ENCODE assay signal across 8 cellular contexts in the genomic region with DNA sequence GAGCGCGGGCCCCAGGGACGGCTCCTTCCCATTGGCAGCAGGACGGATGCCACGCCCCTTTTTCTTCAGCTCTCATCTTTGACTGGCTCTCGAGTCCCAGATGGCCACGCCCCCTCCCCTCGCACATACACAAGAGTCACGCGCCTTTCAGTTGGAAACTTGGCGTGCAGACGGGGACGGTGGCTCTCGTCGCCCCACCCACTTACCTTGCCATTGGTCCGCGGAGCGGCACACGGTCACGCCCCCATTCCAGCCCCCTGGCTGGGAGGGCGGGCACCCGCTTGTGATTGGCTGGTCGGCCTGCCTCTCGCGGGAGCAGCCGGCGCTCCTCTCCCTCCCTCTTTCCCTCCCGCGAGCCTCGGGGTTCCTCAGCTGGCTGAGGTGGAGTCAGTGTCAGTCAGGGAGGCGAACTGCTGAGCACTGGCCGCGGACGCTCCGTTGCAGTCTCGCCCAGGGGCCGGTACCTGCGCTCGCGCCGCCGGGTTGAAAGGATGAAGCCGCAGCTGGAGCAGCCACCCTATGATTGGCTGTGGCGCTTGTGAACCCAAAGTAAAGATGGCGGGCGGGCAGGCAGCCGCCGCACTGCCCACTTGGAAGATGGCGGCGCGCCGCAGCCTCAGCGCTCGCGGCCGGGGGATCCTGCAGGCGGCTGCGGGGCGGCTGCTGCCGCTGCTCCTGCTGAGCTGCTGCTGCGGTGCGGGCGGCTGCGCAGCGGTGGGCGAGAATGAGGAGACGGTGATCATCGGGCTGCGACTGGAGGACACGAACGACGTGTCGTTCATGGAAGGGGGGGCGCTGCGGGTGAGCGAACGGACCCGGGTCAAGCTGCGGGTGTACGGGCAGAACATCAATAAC. TPM values are rescaled to one million over a fixed set of nuclear protein-coding genes. Genes with fewer than 3 reads are reported as not detected.
DNase-seq lines count a peak whose midpoint lies in the region; ATAC-seq and TF ChIP-seq lines count a peak whose summit lies in the region.

A gene (plus strand): TSS at position 333 of the 855 bp plus-strand sequence. CDS start 187 bp downstream, at position 520.

- H3K27me3 ChIP-seq in H7 (ENCODE audit: control insufficient read depth, insufficient read depth, low read length) (peaks cover 20% of the 10 kb centered on the region), Loucy (ENCODE audit: insufficient read depth, low read length, poor library complexity, severe bottlenecking) (no peaks in the 10 kb centered on the region), RWPE2 (ENCODE audit: insufficient read depth, poor library complexity, severe bottlenecking) (no peaks in the 10 kb centered on the region)

- no peaks in the 10 kb centered on the region for H3F3A ChIP-seq in Loucy (ENCODE audit: low read depth)

- peak within 1 kb of the TSS; percentile 100 for H2AFZ ChIP-seq in Loucy (ENCODE audit: low read length)

- H3K4me3 ChIP-seq in H7 (ENCODE audit: insufficient read depth, low read depth, low read length), result peak within 1 kb of the TSS; percentile 86
- H3K4me3 ChIP-seq in Loucy (ENCODE audit: low read length, poor library complexity, severe bottlenecking), result peak within 1 kb of the TSS; percentile 80
- peak within 1 kb of the TSS; percentile 63 for H3K4me3 ChIP-seq in RWPE2 (ENCODE audit: severe bottlenecking)
- peak within 1 kb of the TSS; percentile 88 for H3K4me3 ChIP-seq in fibroblast of pulmonary artery (replicated peaks; ENCODE audit: low read depth, low read length)

- peak within 1 kb of the TSS; percentile 99 for H3K4me2 ChIP-seq in Loucy (ENCODE audit: low read depth, low read length, poor library complexity, severe bottlenecking)

- TF ChIP-seq CTCF in Loucy (conservative IDR thresholded peaks at IDR 0.05; ENCODE audit: low read length) (0 out of 2 replicates have a peak, but pooled peaks have one; percentile 15), RWPE2 (IDR thresholded peaks at IDR 0.05; ENCODE audit: poor library complexity, severe bottlenecking) (no peak), fibroblast of pulmonary artery (IDR thresholded peaks at IDR 0.05; ENCODE audit: low read length, missing control alignments) (no peak), natural killer cell (IDR thresholded peaks at IDR 0.05) (no peak)

- peaks cover 36 to 63% of the 10 kb centered on the region in 2 donors for H3K4me1 Mint-ChIP-seq in natural killer cell

- H3K36me3 Mint-ChIP-seq in natural killer cell, result no peaks in the 10 kb centered on the region

- H3K9me2 ChIP-seq in Loucy (replicated peaks; ENCODE audit: low read depth, low read length), result no peaks in the 10 kb centered on the region

- H3K9me3 ChIP-seq in ES-I3 (ENCODE audit: control insufficient read depth, insufficient read depth, low read length) (no peaks in the 10 kb centered on the region), Loucy (ENCODE audit: insufficient read depth, low read depth, low read length) (no peaks in the 10 kb centered on the region), RWPE2 (ENCODE audit: severe bottlenecking) (no peaks in the 10 kb centered on the region)

- no peaks in the 10 kb centered on the region for H3K4me1 ChIP-seq in ES-I3 (ENCODE audit: insufficient read depth, low read length)
- H3K4me1 ChIP-seq in Loucy (ENCODE audit: insufficient read depth, low read length, poor library complexity, severe bottlenecking), result peaks cover 52% of the 10 kb centered on the region
- H3K4me1 ChIP-seq in RWPE2 (ENCODE audit: insufficient read depth, poor library complexity, severe bottlenecking), result peaks cover 5% of the 10 kb centered on the region

- H3K27me3 Mint-ChIP-seq in natural killer cell (ENCODE audit: low read depth in 2 of 2), result peaks cover 10 to 12% of the 10 kb centered on the region in 2 donors

- peak; percentile 89 for ATAC-seq in RWPE2 (ENCODE audit: low read depth)
- ATAC-seq in natural killer cell, result peak; percentile 88 to 96 (median 89)

- no peaks in the 10 kb centered on the region for H3K36me3 ChIP-seq in ES-I3 (ENCODE audit: insufficient read depth, low read length)
- H3K36me3 ChIP-seq in H7 (replicated peaks; ENCODE audit: control insufficient read depth, insufficient read depth, low read length), result no peaks in the 10 kb centered on the region
- no peaks in the 10 kb centered on the region for H3K36me3 ChIP-seq in Loucy (ENCODE audit: insufficient read depth, low read length)
- H3K36me3 ChIP-seq in RWPE2 (ENCODE audit: low read depth), result no peaks in the 10 kb centered on the region

- H3K9ac ChIP-seq in ES-I3 (ENCODE audit: low read depth, low read length) (peak within 1 kb of the TSS; percentile 73), Loucy (ENCODE audit: low read depth, low read length, poor library complexity, severe bottlenecking) (peak within 1 kb of the TSS; percentile 84)

- H3K9me3 Mint-ChIP-seq in natural killer cell, result no peaks in the 10 kb centered on the region

- peaks cover 7% of the 10 kb centered on the region for H4K20me1 ChIP-seq in Loucy (ENCODE audit: insufficient read depth, low read length, poor library complexity, severe bottlenecking)

- peak within 1 kb of the TSS; percentile 94 for H3K4me3 Mint-ChIP-seq in natural killer cell

- H3K79me2 ChIP-seq in Loucy (ENCODE audit: insufficient read depth, low read length), result peaks cover 23% of the 10 kb centered on the region; the same call in 1 of the 2 replicates

- DNase-seq in H7 (peak; percentile 97), RWPE2 (ENCODE audit: low spot score) (peak; percentile 100), fibroblast of pulmonary artery (ENCODE audit: low read depth) (peak; percentile 100), natural killer cell (peak; percentile 99)
- DNase-seq in activated effector memory CD4-positive, alpha-beta T cell treated with Interleukin-2 at 50 U/mL for 16 hours, result peak; percentile 99
- peak; percentile 96 to 100 (median 99) for DNase-seq in stimulated activated naive CD4-positive, alpha-beta T cell (lab: John Stamatoyannopoulos, UW)

- no peak within 1 kb of the TSS for H3K27ac ChIP-seq in RWPE2 (ENCODE audit: poor library complexity, severe bottlenecking)

- peak within 1 kb of the TSS; percentile 94 to 98 for H3K27ac Mint-ChIP-seq in natural killer cell

- intact Hi-C loops in natural killer cell (cut with micrococcal nuclease), result loop anchor here (1.0 to 5.0 kb wide), 7 partner anchors 136 to 449 kb away; a partner anchor contains a TSS

RNA-seq across cellular contexts. Expression of the gene that starts here (rescaled TPM):
- 4.5 and 8.4 TPM in 2 replicates for total RNA-seq in H7 (2014; rRNA removed; shearing (Covaris generic))
- total RNA-seq in natural killer cell, result 10 to 100 TPM in 2 of 3 donors, 1 to 10 TPM in 1; 8.6 to 18.0 (median 16.7) TPM
